9 cellular contexts compared by ENCODE assay signal in the genomic region with DNA sequence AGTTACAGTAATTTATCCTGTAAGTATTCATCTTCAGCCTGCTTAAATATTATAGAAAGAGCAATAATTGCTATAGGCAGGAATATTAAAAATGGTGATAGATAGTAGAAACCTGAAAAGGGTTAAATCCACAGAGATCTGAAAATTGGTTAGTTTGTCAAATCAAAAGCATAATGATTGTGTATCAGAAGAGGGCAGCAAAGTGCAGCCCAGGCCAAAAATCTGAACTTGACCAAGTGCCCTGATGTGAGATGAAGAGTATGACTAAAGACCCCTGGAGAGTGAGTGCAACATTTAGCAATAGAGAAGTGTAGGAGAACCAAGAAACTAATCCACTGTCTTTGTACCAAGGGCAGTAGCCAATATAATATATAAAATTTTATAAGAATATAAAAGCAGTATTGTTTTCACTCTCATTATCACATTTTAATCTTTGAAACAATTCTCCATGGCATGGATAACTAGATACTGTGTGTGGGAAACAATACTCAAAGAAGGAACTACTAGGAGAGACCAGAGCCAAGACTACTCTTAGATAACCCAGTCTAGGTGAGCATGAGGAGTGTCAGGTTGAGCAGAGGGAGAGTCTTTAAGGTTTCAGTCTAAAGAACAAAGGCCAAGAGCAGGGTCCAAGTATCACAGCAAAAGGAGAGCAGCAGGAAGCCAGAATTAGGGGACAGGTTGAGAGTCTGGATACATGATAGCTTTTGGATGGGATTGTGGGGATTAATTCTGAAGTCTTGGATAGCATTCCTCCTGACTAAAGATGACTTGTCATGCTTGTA.
DNase-seq lines count a peak whose midpoint lies in the region; ATAC-seq and TF ChIP-seq lines count a peak whose summit lies in the region.
"Had no signal": no experiment of that assay in that cellular context is flagged by ENCODE, and none has a peak within 500 bp of the region (broad histone marks: within the 10 kb centered on the region; RNA-seq: fewer than 3 reads in every experiment).

No MANE protein-coding gene starts in this region.

- no peak for TF ChIP-seq EP300 in esophagus muscularis mucosa (IDR thresholded peaks at IDR 0.05)

- intact Hi-C loops in esophagus muscularis mucosa (cut with DNase I): no loop called here

- no peaks in the 10 kb centered on the region for H3K79me2 ChIP-seq in hepatocyte

- no peaks in the 10 kb centered on the region for H3K9me2 ChIP-seq in hepatocyte (replicated peaks; ENCODE audit: insufficient read depth)

- H2AFZ ChIP-seq in hepatocyte: no peak overlapping the region

- H3K4me1 ChIP-seq in esophagus muscularis mucosa (peaks cover 0 to 4% (median 0%) of the 10 kb centered on the region in 4 donors), hepatocyte (ENCODE audit: insufficient read depth) (peaks cover 4% of the 10 kb centered on the region)

- H3K27ac ChIP-seq in esophagus muscularis mucosa (replicated peaks in 1 of 4) (no peak overlapping the region), hepatocyte (no peak overlapping the region)
- H3K27ac ChIP-seq: HL-60 had no signal

- H3K4me2 ChIP-seq in hepatocyte: no peak overlapping the region

- no peaks in the 10 kb centered on the region for H4K20me1 ChIP-seq in hepatocyte (ENCODE audit: insufficient read depth, poor library complexity, severe bottlenecking)

- H3K9me3 ChIP-seq in MG63 (no peaks in the 10 kb centered on the region), esophagus muscularis mucosa (no peaks in the 10 kb centered on the region), hepatocyte (ENCODE audit: low read depth) (no peaks in the 10 kb centered on the region)

- no peak for ATAC-seq in GM18511 (IDR thresholded peaks at IDR 0.05; ENCODE audit: unreplicated experiment)
- ATAC-seq in GM19452 (IDR thresholded peaks at IDR 0.05; ENCODE audit: unreplicated experiment): no peak

- H3K27me3 ChIP-seq in MG63 (no peaks in the 10 kb centered on the region), esophagus muscularis mucosa (no peaks in the 10 kb centered on the region), hepatocyte (no peaks in the 10 kb centered on the region)

- DNase-seq in NCI-H1105 treated with DMSO at 0.1 percent for 48 hours (lab: John Stamatoyannopoulos, UW): peak; percentile 6
- DNase-seq in NCI-H1105 (lab: John Stamatoyannopoulos, UW): no peak
- DNase-seq in MG63: peak; percentile 33
- no peak for DNase-seq in esophagus muscularis mucosa (ENCODE audit: extremely low spot score)
- no peak for DNase-seq in retinal pigment epithelial cell (ENCODE audit: low read depth)
- DNase-seq in hepatocyte (ENCODE audit: low spot score): no peak

- peak in 2 of 3 experiments; percentile 8 to 20 for TF ChIP-seq CTCF in esophagus muscularis mucosa (IDR thresholded peaks at IDR 0.05)
- TF ChIP-seq CTCF in retinal pigment epithelial cell (conservative IDR thresholded peaks at IDR 0.05; ENCODE audit: low read depth, low read length): peak; percentile 47
- no peak for TF ChIP-seq CTCF in hepatocyte (IDR thresholded peaks at IDR 0.05; ENCODE audit: poor library complexity)

- H3K4me3 ChIP-seq in MG63 (no peak overlapping the region), esophagus muscularis mucosa (no peak overlapping the region), retinal pigment epithelial cell (ENCODE audit: low read length) (no peak overlapping the region), hepatocyte (no peak overlapping the region)

- H3K36me3 ChIP-seq in MG63 (no peaks in the 10 kb centered on the region), esophagus muscularis mucosa (no peaks in the 10 kb centered on the region), hepatocyte (replicated peaks; ENCODE audit: insufficient read depth, low read depth) (no peaks in the 10 kb centered on the region)

- TF ChIP-seq POLR2A in esophagus muscularis mucosa (IDR thresholded peaks at IDR 0.05; ENCODE audit: low read depth): no peak

Comparison
In these comparisons a context has a peak if more than half of its experiments do, and no peak if none do; other contexts are left out.
1. DNase-seq: peak in NCI-H1105 treated with DMSO at 0.1 percent for 48 hours (single experiment) and MG63 (single experiment); none in NCI-H1105 (single experiment), esophagus muscularis mucosa (single experiment), retinal pigment epithelial cell (single experiment) and hepatocyte (single experiment).